In the genomic region with DNA sequence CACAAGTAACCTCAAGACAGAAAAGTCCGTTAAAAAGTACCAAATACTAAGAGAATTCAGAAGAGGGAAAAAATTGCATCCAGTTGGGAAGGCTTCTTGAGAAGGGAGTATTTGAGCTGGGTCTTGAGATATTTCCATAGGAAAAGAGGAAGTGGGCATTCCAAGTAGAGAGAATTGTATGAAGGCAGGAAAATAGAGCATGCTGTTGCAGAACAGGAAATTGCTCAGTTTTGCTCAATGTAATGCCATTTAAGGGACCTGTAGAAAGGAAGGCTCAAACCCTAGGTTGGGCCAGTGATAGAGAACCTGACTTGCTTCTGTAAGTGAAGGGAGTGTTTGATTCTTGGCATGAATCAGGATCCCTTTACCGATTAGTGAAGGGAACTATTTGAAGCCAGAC, we compare ENCODE assay signal across 17 cellular contexts. TPM values are rescaled to one million over a fixed set of nuclear protein-coding genes. Genes with fewer than 3 reads are reported as not detected.
DNase-seq lines count a peak whose midpoint lies in the region; ATAC-seq and TF ChIP-seq lines count a peak whose summit lies in the region.
"Had no signal": no experiment of that assay in that cellular context is flagged by ENCODE, and none has a peak within 500 bp of the region (broad histone marks: within the 10 kb centered on the region; RNA-seq: fewer than 3 reads in every experiment).

No MANE protein-coding gene starts in this region.

- H3K27ac ChIP-seq in endodermal cell (ENCODE audit: low read depth, low read length): no peak overlapping the region
- H3K27ac ChIP-seq: SJSA1 had no signal

- H3K27me3 Mint-ChIP-seq in CD14-positive monocyte (ENCODE audit: low read depth in 3 of 3) (peaks cover 2 to 3% (median 2%) of the 10 kb centered on the region in 3 donors), endodermal cell (ENCODE audit: insufficient read depth) (no peaks in the 10 kb centered on the region)
- H3K27me3 Mint-ChIP-seq: naive B cell had no signal

- H3K9ac ChIP-seq in endodermal cell (ENCODE audit: extremely low read depth, low read length, poor library complexity, severe bottlenecking): no peak overlapping the region

- H3K4me1 Mint-ChIP-seq in CD14-positive monocyte (peaks cover 44% of the 10 kb centered on the region), endodermal cell (peaks cover 17% of the 10 kb centered on the region)

- H3K4me3 Mint-ChIP-seq in CD14-positive monocyte (peak overlapping the region in 1 of 2 donors; percentile 14), endodermal cell (peak overlapping the region; percentile 70)
- H3K4me3 Mint-ChIP-seq: stimulated activated effector memory CD8-positive, alpha-beta T cell treated with anti-CD3 and anti-CD28 coated beads, Interleukin-12 subunit alpha, Interleukin-12 subunit beta, amount 100 ng/mL, for 72 hours had no signal

- H3K9me3 ChIP-seq in endodermal cell (ENCODE audit: control insufficient read depth, low read length): no peaks in the 10 kb centered on the region
- H3K9me3 ChIP-seq: left ventricle myocardium inferior, SJSA1, vagina had no signal

- WGBS in endodermal cell (ENCODE audit: insufficient coverage in 1 of 2, insufficient read length in 1 of 2), 2 experiments: 91 to 93% methylated on average over 1 to 2 of the region's 2 CpGs

- H3K27ac Mint-ChIP-seq in CD14-positive monocyte (peak overlapping the region; percentile 48 to 97 (median 94)), endodermal cell (no peak overlapping the region)
- H3K27ac Mint-ChIP-seq: activated T-cell treated with anti-CD3 and anti-CD28 coated beads, Interleukin-2, amount 50 U/mL, for 72 hours had no signal

- intact Hi-C loops in CD14-positive monocyte (cut with micrococcal nuclease): loop anchor here (5.0 to 10.0 kb wide), 3 partner anchors 179 to 286 kb away; partner anchors contain the start of genes RGPD8 (in 2 of the 2), POLR1B (in 1 of the 2) and TMEM87B (in 1 of the 2)

- no peak for ATAC-seq in GM18907 (IDR thresholded peaks at IDR 0.05; ENCODE audit: unreplicated experiment)
- ATAC-seq: activated T-cell treated with anti-CD3 and anti-CD28 coated beads, Interleukin-2, amount 50 U/mL, for 72 hours; sciatic nerve; stimulated activated effector memory CD8-positive, alpha-beta T cell treated with anti-CD3 and anti-CD28 coated beads, Interleukin-12 subunit alpha, Interleukin-12 subunit beta, amount 100 ng/mL, for 72 hours had no signal

- no peaks in the 10 kb centered on the region for H3K27me3 ChIP-seq in endodermal cell (ENCODE audit: control insufficient read depth, insufficient read depth, low read length, poor library complexity, severe bottlenecking)
- H3K27me3 ChIP-seq: SJSA1, vagina had no signal

- no peak overlapping the region for H3K4me3 ChIP-seq in endodermal cell (ENCODE audit: low read length)

- H3K9me3 Mint-ChIP-seq in CD14-positive monocyte (peaks cover 0 to 1% (median 0%) of the 10 kb centered on the region in 7 donors), endodermal cell (no peaks in the 10 kb centered on the region)
- H3K9me3 Mint-ChIP-seq: activated T-cell treated with anti-CD3 and anti-CD28 coated beads, Interleukin-2, amount 50 U/mL, for 72 hours; stimulated activated effector memory CD8-positive, alpha-beta T cell treated with anti-CD3 and anti-CD28 coated beads, Interleukin-12 subunit alpha, Interleukin-12 subunit beta, amount 100 ng/mL, for 72 hours had no signal

- H3K36me3 ChIP-seq in endodermal cell (ENCODE audit: control insufficient read depth, insufficient read depth, low read length): no peaks in the 10 kb centered on the region
- H3K36me3 ChIP-seq: left ventricle myocardium inferior, SJSA1, vagina had no signal

- peaks cover 3% of the 10 kb centered on the region for H3K4me1 ChIP-seq in endodermal cell (ENCODE audit: control insufficient read depth, insufficient read depth, low read length)

- H3K36me3 Mint-ChIP-seq in CD14-positive monocyte: no peaks in the 10 kb centered on the region
- no peaks in the 10 kb centered on the region for H3K36me3 Mint-ChIP-seq in endodermal cell (ENCODE audit: low read depth)
- H3K36me3 Mint-ChIP-seq: naive B cell had no signal

- DNase-seq in CD14-positive monocyte (ENCODE audit: low spot score) (no peak), GDM1 (lab: John Stamatoyannopoulos, UW) (peak; percentile 27), NOMO-1 treated with dmso at 0.1 percent for 144 hours (lab: John Stamatoyannopoulos, UW; ENCODE audit: unreplicated experiment) (peak; percentile 41), endodermal cell (no peak), NCI-H2081 treated with DMSO at 0.1 percent for 48 hours (lab: John Stamatoyannopoulos, UW) (no peak), UCSD-AML1 (lab: John Stamatoyannopoulos, UW; ENCODE audit: unreplicated experiment) (no peak)
- DNase-seq: activated T-cell treated with anti-CD3 and anti-CD28 coated beads, Interleukin-2, amount 50 U/mL, for 72 hours; left ventricle myocardium inferior; naive B cell; NCI-H2029; NCI-H774; stimulated activated CD4-positive, alpha-beta T cell treated with anti-CD3 and anti-CD28 coated beads, Interleukin-4, amount 100 ng/mL, for 4 hours had no signal

- TF ChIP-seq CTCF in CD14-positive monocyte (IDR thresholded peaks at IDR 0.05) (no peak), endodermal cell (conservative IDR thresholded peaks at IDR 0.05) (no peak)

RNA-seq across cellular contexts. Expression of gene ZC3H8, which starts 1.0 kb away (rescaled TPM):
- 1 to 10 TPM; 2.3 TPM for polyA plus RNA-seq in CD14-positive monocyte
- 10 to 100 TPM in 1 of 2 donors, 1 to 10 TPM in 1; 8.3 to 10.6 TPM for total RNA-seq in endodermal cell
- polyA plus RNA-seq in endodermal cell (2013, experiment 1 of 2): 12.3 TPM
- 10.5 TPM for polyA plus RNA-seq in endodermal cell (2013, experiment 2 of 2)

RNA-seq across cellular contexts. Expression of gene ZC3H6, which starts 19.5 kb away (rescaled TPM):
- 1 to 10 TPM; 2.4 to 2.5 TPM for polyA plus RNA-seq in CD14-positive monocyte
- 10 to 100 TPM in 1 of 2 donors, 1 to 10 TPM in 1; 8.0 to 21.5 TPM for total RNA-seq in endodermal cell
- polyA plus RNA-seq in endodermal cell (2013, experiment 1 of 2): 8.8 TPM
- 9.6 TPM for polyA plus RNA-seq in endodermal cell (2013, experiment 2 of 2)

Comparison
In these comparisons a context has a peak if more than half of its experiments do, and no peak if none do; other contexts are left out.
1. DNase-seq: peak in GDM1 (single experiment) and NOMO-1 treated with dmso at 0.1 percent for 144 hours (single experiment); none in CD14-positive monocyte (single experiment), endodermal cell (single experiment), NCI-H2081 treated with DMSO at 0.1 percent for 48 hours (single experiment) and UCSD-AML1 (single experiment).